9 cellular contexts compared by ENCODE assay signal in genomic region chrX:134186362-134187121, GRCh38. TPM values are rescaled to one million over a fixed set of nuclear protein-coding genes. Genes with fewer than 3 reads are reported as not detected.
A peak's percentile ranks its signal among the peaks of the same experiment; 100 is the strongest.
DNase-seq lines count a peak whose midpoint lies in the region; ATAC-seq and TF ChIP-seq lines count a peak whose summit lies in the region.
"Had no signal": no experiment of that assay in that cellular context is flagged by ENCODE, and none has a peak within 500 bp of the region (broad histone marks: within the 10 kb centered on the region; RNA-seq: fewer than 3 reads in every experiment).

No MANE protein-coding gene starts in this region.

- H3K4me3 ChIP-seq in GM23248 (no peak overlapping the region), upper lobe of right lung (no peak overlapping the region)

- H3K36me3 ChIP-seq in GM23248 (ENCODE audit: low read depth) (no peaks in the 10 kb centered on the region), upper lobe of right lung (no peaks in the 10 kb centered on the region)

- DNase-seq in T-helper 9 cell, result peak; percentile 28
- peak; percentile 1 to 2 for DNase-seq in foreskin keratinocyte
- DNase-seq in AG08396 (ENCODE audit: low spot score), result no peak
- DNase-seq in COR-L47 (lab: John Stamatoyannopoulos, UW), result no peak
- no peak for DNase-seq in GM23248
- no peak for DNase-seq in upper lobe of right lung

- H3K79me2 ChIP-seq in GM23248 (ENCODE audit: insufficient read depth), result no peaks in the 10 kb centered on the region

- no peak overlapping the region for H3K9ac ChIP-seq in GM23248

- H4K20me1 ChIP-seq in GM23248 (ENCODE audit: insufficient read depth), result no peaks in the 10 kb centered on the region

- H3K4me2 ChIP-seq in GM23248 (ENCODE audit: unreplicated experiment), result no peak overlapping the region

- ATAC-seq in GM18868 (IDR thresholded peaks at IDR 0.05; ENCODE audit: unreplicated experiment) (peak; percentile 77), HG03060 (IDR thresholded peaks at IDR 0.05; ENCODE audit: low read depth, unreplicated experiment) (peak; percentile 67), foreskin keratinocyte (no peak), upper lobe of right lung (no peak)

- H3K9me2 ChIP-seq in GM23248 (ENCODE audit: insufficient read depth), result no peaks in the 10 kb centered on the region

- WGBS in GM23248 (ENCODE audit: low coverage in 1 of 2, low lambda C conversion rate in 2 of 2, missing lambda C conversion rate in 2 of 2), 2 experiments, result 24 to 31% methylated on average over 8 of the region's 8 CpGs

- H3K9me3 ChIP-seq in GM23248 (ENCODE audit: low read depth) (no peaks in the 10 kb centered on the region), upper lobe of right lung (no peaks in the 10 kb centered on the region)

- intact Hi-C loops in upper lobe of right lung (cut with DNase I), result no loop called here

- no peaks in the 10 kb centered on the region for H3F3A ChIP-seq in GM23248 (ENCODE audit: insufficient read depth)

- no peaks in the 10 kb centered on the region for H3K4me1 ChIP-seq in foreskin keratinocyte
- no peaks in the 10 kb centered on the region for H3K4me1 ChIP-seq in GM23248 (ENCODE audit: insufficient read depth)
- H3K4me1 ChIP-seq in upper lobe of right lung, result no peaks in the 10 kb centered on the region

- TF ChIP-seq CTCF in foreskin keratinocyte (conservative IDR thresholded peaks at IDR 0.05) (no peak), upper lobe of right lung (IDR thresholded peaks at IDR 0.05) (no peak)

- in situ Hi-C loops in GM23248 (cut with MboI), result no loop called here

- H2AFZ ChIP-seq in GM23248, result no peak overlapping the region

- H3K27ac ChIP-seq in foreskin keratinocyte (no peak overlapping the region), GM23248 (no peak overlapping the region), upper lobe of right lung (no peak overlapping the region)

- H3K27me3 ChIP-seq in foreskin keratinocyte, result no peaks in the 10 kb centered on the region
- no peaks in the 10 kb centered on the region for H3K27me3 ChIP-seq in GM23248 (replicated peaks; ENCODE audit: insufficient read depth)
- no peaks in the 10 kb centered on the region for H3K27me3 ChIP-seq in upper lobe of right lung

RNA-seq across cellular contexts. Expression of gene CCDC160, which starts 50.4 kb away (rescaled TPM):
- total RNA-seq in foreskin keratinocyte (not detected in 2 replicates), upper lobe of right lung (not detected)
- polyA plus RNA-seq in foreskin keratinocyte (not detected in 2 replicates), GM23248 (2016; fragmentation: Nextera tagmentation; extraction: Ambion mirVana) (not detected in 2 replicates)
- not detected in 2 replicates for total RNA-seq in GM23248 (2014; rRNA removed; shearing (Covaris generic))
- total RNA-seq: endothelial cell of umbilical vein had no signal
- polyA plus RNA-seq: endothelial cell of umbilical vein had no signal

Comparison
In these comparisons a context has a peak if more than half of its experiments do, and no peak if none do; other contexts are left out.
1. ATAC-seq: peak in GM18868 (single experiment) and HG03060 (single experiment); none in foreskin keratinocyte (single experiment) and upper lobe of right lung (single experiment).
2. DNase-seq: peak in T-helper 9 cell (single experiment) and foreskin keratinocyte (2 of 2); none in AG08396 (single experiment), COR-L47 (single experiment), GM23248 (single experiment) and upper lobe of right lung (single experiment).